ENCODE assay signal across 8 cellular contexts in genomic region chr2:3518496-3519254, GRCh38.
DNase-seq lines count a peak whose midpoint lies in the region; ATAC-seq lines count a peak whose summit lies in the region.

No MANE protein-coding gene starts in this region.

- DNase-seq in AG08396 (ENCODE audit: low spot score) (peak; percentile 100), NCI-H226 (peak; percentile 92), islet precursor cell (peak; percentile 99)
- DNase-seq in activated CD4-positive, CD25-positive, alpha-beta regulatory T cell (lab: John Stamatoyannopoulos, UW) = peak; percentile 97 to 99 (median 98)
- peak; percentile 98 for DNase-seq in central memory CD4-positive, alpha-beta T cell
- peak; percentile 98 for DNase-seq in stimulated activated CD4-positive, alpha-beta T cell treated with anti-CD3 and anti-CD28 coated beads, Interleukin-12 subunit alpha, Interleukin-12 subunit beta, amount 100 ng/mL, for 4 hours

- ATAC-seq in GM19023 (IDR thresholded peaks at IDR 0.05; ENCODE audit: unreplicated experiment) (peak; percentile 76), HG03196 (IDR thresholded peaks at IDR 0.05; ENCODE audit: unreplicated experiment) (peak; percentile 84)

Comparison
In these comparisons a context has a peak if more than half of its experiments do, and no peak if none do; other contexts are left out.
1. Peak in every context shown above with its lines: DNase-seq and ATAC-seq.